ENCODE assay signal across 9 cellular contexts in genomic region chr4:101349346-101350064, GRCh38. TPM values are rescaled to one million over a fixed set of nuclear protein-coding genes. Genes with fewer than 3 reads are reported as not detected.
DNase-seq lines count a peak whose midpoint lies in the region; ATAC-seq and TF ChIP-seq lines count a peak whose summit lies in the region.
"Had no signal": no experiment of that assay in that cellular context is flagged by ENCODE, and none has a peak within 500 bp of the region (broad histone marks: within the 10 kb centered on the region; RNA-seq: fewer than 3 reads in every experiment).

No MANE protein-coding gene starts in this region.

- peaks cover 0 to 6% (median 4%) of the 10 kb centered on the region in 5 experiments for H3K9me3 Mint-ChIP-seq in brain
- H3K9me3 Mint-ChIP-seq: activated naive CD8-positive, alpha-beta T cell treated with anti-CD3 and anti-CD28 coated beads, Interleukin-2, amount 10 ng/mL, durations not matched to agents 7 days and 5 days had no signal

- H3K9me3 ChIP-seq in mucosa of descending colon, result no peaks in the 10 kb centered on the region

- no peak for TF ChIP-seq RAD21 in Ishikawa (IDR thresholded peaks at IDR 0.05; ENCODE audit: low read depth)

- peak overlapping the region; percentile 88 to 97 (median 95) for H3K4me3 Mint-ChIP-seq in brain

- H3K27ac Mint-ChIP-seq in brain, result peak overlapping the region in 2 of 5 experiments; percentile 98 to 99

- intact Hi-C loops in mucosa of descending colon (cut with DNase I, micrococcal nuclease), result loop anchor here in 1 of 2 donors (5.0 kb wide), 1 partner anchor 167 kb away; no protein-coding TSS in a partner anchor

- peaks cover 19% of the 10 kb centered on the region for H3K4me1 ChIP-seq in mucosa of descending colon (ENCODE audit: low read depth)

- no peak overlapping the region for H3K4me3 ChIP-seq in mucosa of descending colon

- TF ChIP-seq EP300 in Ishikawa (IDR thresholded peaks at IDR 0.05; ENCODE audit: borderline replicate concordance), result no peak

- DNase-seq in A172 (ENCODE audit: low spot score), result peak; percentile 24
- peak; percentile 51 to 65 (median 55) for DNase-seq in mucosa of descending colon
- DNase-seq in OCI-M1 (lab: John Stamatoyannopoulos, UW), result no peak
- DNase-seq: activated naive CD8-positive, alpha-beta T cell treated with anti-CD3 and anti-CD28 coated beads, Interleukin-2, amount 10 ng/mL, durations not matched to agents 7 days and 5 days had no signal

- peaks cover 34% of the 10 kb centered on the region for H3K4me1 Mint-ChIP-seq in brain

- TF ChIP-seq CTCF in brain (conservative IDR thresholded peaks at IDR 0.05) (no peak), mucosa of descending colon (IDR thresholded peaks at IDR 0.05) (no peak)

- ATAC-seq in mucosa of descending colon, result peak; percentile 27
- no peak for ATAC-seq in GM18511 (IDR thresholded peaks at IDR 0.05; ENCODE audit: unreplicated experiment)
- no peak for ATAC-seq in HG02588 (IDR thresholded peaks at IDR 0.05; ENCODE audit: unreplicated experiment)
- ATAC-seq in HG03097 (IDR thresholded peaks at IDR 0.05; ENCODE audit: low FRiP score, unreplicated experiment), result no peak

- H3K27me3 Mint-ChIP-seq in brain, result peaks cover 24% of the 10 kb centered on the region

- no peaks in the 10 kb centered on the region for H3K36me3 Mint-ChIP-seq in brain

- H3K36me3 ChIP-seq in mucosa of descending colon (ENCODE audit: low read depth), result no peaks in the 10 kb centered on the region

TF ChIP-seq in Ishikawa, 13 proteins besides CTCF, POLR2A, EP300 and RAD21:
- TF ChIP-seq REST (IDR thresholded peaks at IDR 0.05; ENCODE audit: low read depth) (no peak), NFIC (IDR thresholded peaks at IDR 0.05) (peak; percentile 67)
TF ChIP-seq in Ishikawa: peak in this region for 1.

RNA-seq across cellular contexts. Expression of gene PPP3CA, which starts 2.2 kb away (rescaled TPM):
- total RNA-seq in A172 (2014; rRNA removed; shearing (Covaris generic)), result 40.6 and 48.0 TPM in 2 replicates
- polyA plus RNA-seq in brain (ENCODE audit: insufficient read depth, low read depth, low replicate concordance), result 28.7 TPM
- total RNA-seq in mucosa of descending colon, result 10 to 100 TPM; 38.3 to 47.6 (median 40.4) TPM
